9 cellular contexts compared by ENCODE assay signal in genomic region chr1:229848762-229849677, GRCh38.
DNase-seq lines count a peak whose midpoint lies in the region; ATAC-seq, FAIRE-seq and TF ChIP-seq lines count a peak whose summit lies in the region.
"Had no signal": no experiment of that assay in that cellular context is flagged by ENCODE, and none has a peak within 500 bp of the region (broad histone marks: within the 10 kb centered on the region; RNA-seq: fewer than 3 reads in every experiment).

No MANE protein-coding gene starts in this region.

- TF ChIP-seq CTCF in AG04449 (IDR thresholded peaks at IDR 0.05; ENCODE audit: insufficient read depth, low read length, missing control alignments) (peak; percentile 49), GM12875 (IDR thresholded peaks at IDR 0.05; ENCODE audit: borderline replicate concordance, insufficient read depth, low read depth, low read length) (peak; percentile 64; the same call in 1 of the 2 replicates), H1 (IDR thresholded peaks at IDR 0.05; ENCODE audit: control extremely low read depth in 1 of 3, insufficient read depth in 1 of 3, low read depth in 1 of 3, low read length in 3 of 3) (peak; percentile 44 to 83 (median 50)), retinal pigment epithelial cell (conservative IDR thresholded peaks at IDR 0.05; ENCODE audit: low read depth, low read length) (peak; percentile 81)

- no peak overlapping the region for H3K56ac ChIP-seq in H1 (replicated peaks; ENCODE audit: insufficient read length, low read depth, low read length)

- H2BK20ac ChIP-seq in H1 (ENCODE audit: low read length) = no peak overlapping the region

- H3K36me3 ChIP-seq in H1 (ENCODE audit: control insufficient read depth in 2 of 4, insufficient read depth in 4 of 4, low read length in 3 of 4) = no peaks in the 10 kb centered on the region

- no peaks in the 10 kb centered on the region for H3K36me3 Mint-ChIP-seq in activated CD8-positive, alpha-beta memory T cell treated with anti-CD3 and anti-CD28 coated beads, Interleukin-2, amount 10 ng/mL, durations not matched to agents 7 days and 5 days
- no peaks in the 10 kb centered on the region for H3K36me3 Mint-ChIP-seq in activated naive CD8-positive, alpha-beta T cell treated with anti-CD3 and anti-CD28 coated beads for 36 hours

- H3K27me3 ChIP-seq in H1 (replicated peaks in 1 of 4; ENCODE audit: control insufficient read depth in 3 of 4, extremely low read depth in 1 of 4, insufficient read depth in 3 of 4, low read length in 3 of 4) = no peaks in the 10 kb centered on the region

- no peak overlapping the region for H2BK15ac ChIP-seq in H1 (ENCODE audit: low read length)

- no peak overlapping the region for H4K5ac ChIP-seq in H1 (ENCODE audit: insufficient read length, low read depth, low read length)

- no peak overlapping the region for H3K9ac ChIP-seq in H1 (replicated peaks in 1 of 4; ENCODE audit: extremely low read depth in 1 of 4, low read depth in 3 of 4, low read length in 3 of 4)

- H3K18ac ChIP-seq in H1 (ENCODE audit: extremely low read depth, low read length) = no peak overlapping the region

- H3K4me3 Mint-ChIP-seq in activated CD8-positive, alpha-beta memory T cell treated with anti-CD3 and anti-CD28 coated beads, Interleukin-2, amount 10 ng/mL, durations not matched to agents 7 days and 5 days = no peak overlapping the region
- no peak overlapping the region for H3K4me3 Mint-ChIP-seq in activated naive CD8-positive, alpha-beta T cell treated with anti-CD3 and anti-CD28 coated beads for 36 hours
- H3K4me3 Mint-ChIP-seq: dendritic cell treated with granulocyte-macrophage colony-stimulating factor and Interleukin-4, amounts not matched to agents 40 ng/mL and 50 ng/mL, for 4 days had no signal

- no peak overlapping the region for H2BK5ac ChIP-seq in H1 (ENCODE audit: low read depth, low read length)

- peak; percentile 28 for FAIRE-seq in H1 (lab: Jason Lieb, UNC)

- no peak overlapping the region for H2BK120ac ChIP-seq in H1 (replicated peaks; ENCODE audit: low read depth, low read length)

- no peak overlapping the region for H4K91ac ChIP-seq in H1 (replicated peaks; ENCODE audit: insufficient read length, low read length)

- H3K14ac ChIP-seq in H1 (ENCODE audit: insufficient read length) = no peak overlapping the region

- no peak overlapping the region for H4K8ac ChIP-seq in H1 (ENCODE audit: extremely low read depth, insufficient read depth, low read length)

- H3K27ac Mint-ChIP-seq in activated CD8-positive, alpha-beta memory T cell treated with anti-CD3 and anti-CD28 coated beads, Interleukin-2, amount 10 ng/mL, durations not matched to agents 7 days and 5 days = no peak overlapping the region
- H3K27ac Mint-ChIP-seq in activated naive CD8-positive, alpha-beta T cell treated with anti-CD3 and anti-CD28 coated beads for 36 hours = no peak overlapping the region
- H3K27ac Mint-ChIP-seq: dendritic cell treated with granulocyte-macrophage colony-stimulating factor and Interleukin-4, amounts not matched to agents 40 ng/mL and 50 ng/mL, for 4 days had no signal

- H3K27me3 Mint-ChIP-seq in activated CD8-positive, alpha-beta memory T cell treated with anti-CD3 and anti-CD28 coated beads, Interleukin-2, amount 10 ng/mL, durations not matched to agents 7 days and 5 days = peaks cover 27% of the 10 kb centered on the region
- H3K27me3 Mint-ChIP-seq in activated naive CD8-positive, alpha-beta T cell treated with anti-CD3 and anti-CD28 coated beads for 36 hours = peaks cover 8% of the 10 kb centered on the region

- H3K4me1 ChIP-seq in H1 (replicated peaks in 1 of 4; ENCODE audit: control insufficient read depth in 3 of 4, insufficient read depth in 4 of 4, low read length in 3 of 4) = no peaks in the 10 kb centered on the region

- H3K4me3 ChIP-seq in AG04449 (ENCODE audit: low read depth, low read length) (no peak overlapping the region), GM12875 (ENCODE audit: low read depth, low read length) (no peak overlapping the region), H1 (ENCODE audit: extremely low read depth in 1 of 4, insufficient read depth in 2 of 4, low read depth in 3 of 4, low read length in 4 of 4) (no peak overlapping the region), retinal pigment epithelial cell (ENCODE audit: low read length) (no peak overlapping the region)

- no peak for TF ChIP-seq POLR2A in H1 (IDR thresholded peaks at IDR 0.05; ENCODE audit: control extremely low read depth in 1 of 2, low read depth in 2 of 2, low read length in 2 of 2)

- peak; percentile 51 to 62 for TF ChIP-seq RAD21 in H1 (IDR thresholded peaks at IDR 0.05 in 1 of 2, conservative IDR thresholded peaks at IDR 0.05 in 1 of 2; ENCODE audit: low read depth in 2 of 2, low read length in 2 of 2)

- H3K79me1 ChIP-seq in H1 (ENCODE audit: low read depth, low read length) = no peaks in the 10 kb centered on the region

- no peak overlapping the region for H2AFZ ChIP-seq in H1 (ENCODE audit: low read length)

- H3K4me1 Mint-ChIP-seq in activated CD8-positive, alpha-beta memory T cell treated with anti-CD3 and anti-CD28 coated beads, Interleukin-2, amount 10 ng/mL, durations not matched to agents 7 days and 5 days = no peaks in the 10 kb centered on the region
- no peaks in the 10 kb centered on the region for H3K4me1 Mint-ChIP-seq in activated naive CD8-positive, alpha-beta T cell treated with anti-CD3 and anti-CD28 coated beads for 36 hours

- H2AK5ac ChIP-seq in H1 (ENCODE audit: low read depth, low read length) = no peak overlapping the region

- H3K9me3 Mint-ChIP-seq in activated CD8-positive, alpha-beta memory T cell treated with anti-CD3 and anti-CD28 coated beads, Interleukin-2, amount 10 ng/mL, durations not matched to agents 7 days and 5 days (ENCODE audit: low read depth) = no peaks in the 10 kb centered on the region
- H3K9me3 Mint-ChIP-seq in activated naive CD8-positive, alpha-beta T cell treated with anti-CD3 and anti-CD28 coated beads for 36 hours = no peaks in the 10 kb centered on the region
- H3K9me3 Mint-ChIP-seq: dendritic cell treated with granulocyte-macrophage colony-stimulating factor and Interleukin-4, amounts not matched to agents 40 ng/mL and 50 ng/mL, for 4 days had no signal

- 71% methylated on average over 9 of the region's 9 CpGs; no CpG with 5 or more reads in 1 of the 2 experiments for WGBS in H1 (ENCODE audit: extremely low coverage in 1 of 2, insufficient coverage in 1 of 2, insufficient read length in 1 of 2, insufficient replicate concordance in 2 of 2, low coverage in 1 of 2, low lambda C conversion rate in 2 of 2, missing lambda C conversion rate in 1 of 2), 2 experiments

- H3K23me2 ChIP-seq in H1 (ENCODE audit: low read depth, low read length) = no peaks in the 10 kb centered on the region

- H3K23ac ChIP-seq in H1 (ENCODE audit: insufficient read length) = no peak overlapping the region

- H4K20me1 ChIP-seq in H1 (replicated peaks in 1 of 2; ENCODE audit: control insufficient read depth in 1 of 2, insufficient read depth in 2 of 2, low read length in 2 of 2) = no peaks in the 10 kb centered on the region

- H3K9me3 ChIP-seq in H1 (ENCODE audit: insufficient read depth in 2 of 2, low read depth in 1 of 2, low read length in 1 of 2) = no peaks in the 10 kb centered on the region

- no peaks in the 10 kb centered on the region for H3K79me2 ChIP-seq in H1 (ENCODE audit: control insufficient read depth in 1 of 2, insufficient read depth in 2 of 2, low read length in 2 of 2)

- POLR2A ChIA-PET in AG04449 (lab: Yijun Ruan, JAX) = no interaction called here
- POLR2A ChIA-PET in H1 (lab: Charles Lee; ENCODE audit: partially characterized antibody) = no interaction called here

- no peak for DNase-seq in AG04449 (ENCODE audit: low read depth, low spot score)
- DNase-seq in NCI-H748 treated with DMSO at 0.1 percent for 48 hours (lab: John Stamatoyannopoulos, UW) = peak; percentile 6
- DNase-seq in H1 (ENCODE audit: low read depth in 1 of 2, low spot score in 2 of 2) = no peak
- peak; percentile 13 for DNase-seq in retinal pigment epithelial cell (ENCODE audit: low read depth)
- no peak for DNase-seq in activated CD8-positive, alpha-beta memory T cell treated with anti-CD3 and anti-CD28 coated beads, Interleukin-2, amount 10 ng/mL, durations not matched to agents 7 days and 5 days
- no peak for DNase-seq in superior temporal gyrus (ENCODE audit: extremely low spot score)
- no peak for DNase-seq in activated naive CD8-positive, alpha-beta T cell treated with anti-CD3 and anti-CD28 coated beads for 36 hours

- no peak overlapping the region for H2BK12ac ChIP-seq in H1 (ENCODE audit: low read depth, low read length)

- no peak for TF ChIP-seq EP300 in H1 (IDR thresholded peaks at IDR 0.05; ENCODE audit: borderline replicate concordance in 1 of 2, low read depth in 2 of 2, low read length in 2 of 2)

- H3K4ac ChIP-seq in H1 (replicated peaks; ENCODE audit: insufficient read length, low read depth, low read length) = no peak overlapping the region

- CTCF ChIA-PET in AG04449 (lab: Yijun Ruan, JAX) = interaction anchor here (0.6 to 1.1 kb wide), 4 partner anchors 29 to 137 kb away, joined by 3 to 4 read pairs (median 3); no protein-coding TSS in a partner anchor
- CTCF ChIA-PET in H1 (lab: Charles Lee; ENCODE audit: partially characterized antibody) = interaction anchor here (0.5 to 3.4 kb wide), 53 partner anchors 8 to 760 kb away, joined by 3 to 24 read pairs (median 4); no protein-coding TSS in a partner anchor
- CTCF ChIA-PET in activated CD8-positive, alpha-beta memory T cell treated with anti-CD3 and anti-CD28 coated beads, Interleukin-2, amount 10 ng/mL, durations not matched to agents 7 days and 5 days (lab: Charles Lee) = interaction anchor here (0.6 to 1.5 kb wide), 5 partner anchors 8 to 197 kb away, joined by 3 to 4 read pairs (median 3); no protein-coding TSS in a partner anchor

- H3K4me2 ChIP-seq in H1 (ENCODE audit: insufficient read depth in 1 of 2, low read depth in 2 of 2, low read length in 2 of 2) = no peak overlapping the region

- no peak overlapping the region for H3K27ac ChIP-seq in H1 (ENCODE audit: low read depth, low read length)

- no peak for ATAC-seq in activated CD8-positive, alpha-beta memory T cell treated with anti-CD3 and anti-CD28 coated beads, Interleukin-2, amount 10 ng/mL, durations not matched to agents 7 days and 5 days

TF ChIP-seq in H1, 55 proteins besides CTCF, POLR2A, EP300 and RAD21:
- peak; percentile 69; the same call in 1 of the 2 replicates for TF ChIP-seq YY1 (IDR thresholded peaks at IDR 0.05; ENCODE audit: low read depth, low read length)
- TF ChIP-seq SP1 (IDR thresholded peaks at IDR 0.05; ENCODE audit: low read depth, low read length) = no peak

Comparison
In these comparisons a context has a peak if more than half of its experiments do, and no peak if none do; other contexts are left out.
1. DNase-seq: peak in NCI-H748 treated with DMSO at 0.1 percent for 48 hours (single experiment) and retinal pigment epithelial cell (single experiment); none in AG04449 (single experiment), H1 (0 of 2), activated CD8-positive, alpha-beta memory T cell treated with anti-CD3 and anti-CD28 coated beads, Interleukin-2, amount 10 ng/mL, durations not matched to agents 7 days and 5 days (single experiment), superior temporal gyrus (single experiment) and activated naive CD8-positive, alpha-beta T cell treated with anti-CD3 and anti-CD28 coated beads for 36 hours (single experiment).
2. Peak in every context shown above with its lines, with median percentiles within 50 percentile points of each other: CTCF ChIP-seq.